ENCODE assay signal across 1 cellular context in the genomic region with DNA sequence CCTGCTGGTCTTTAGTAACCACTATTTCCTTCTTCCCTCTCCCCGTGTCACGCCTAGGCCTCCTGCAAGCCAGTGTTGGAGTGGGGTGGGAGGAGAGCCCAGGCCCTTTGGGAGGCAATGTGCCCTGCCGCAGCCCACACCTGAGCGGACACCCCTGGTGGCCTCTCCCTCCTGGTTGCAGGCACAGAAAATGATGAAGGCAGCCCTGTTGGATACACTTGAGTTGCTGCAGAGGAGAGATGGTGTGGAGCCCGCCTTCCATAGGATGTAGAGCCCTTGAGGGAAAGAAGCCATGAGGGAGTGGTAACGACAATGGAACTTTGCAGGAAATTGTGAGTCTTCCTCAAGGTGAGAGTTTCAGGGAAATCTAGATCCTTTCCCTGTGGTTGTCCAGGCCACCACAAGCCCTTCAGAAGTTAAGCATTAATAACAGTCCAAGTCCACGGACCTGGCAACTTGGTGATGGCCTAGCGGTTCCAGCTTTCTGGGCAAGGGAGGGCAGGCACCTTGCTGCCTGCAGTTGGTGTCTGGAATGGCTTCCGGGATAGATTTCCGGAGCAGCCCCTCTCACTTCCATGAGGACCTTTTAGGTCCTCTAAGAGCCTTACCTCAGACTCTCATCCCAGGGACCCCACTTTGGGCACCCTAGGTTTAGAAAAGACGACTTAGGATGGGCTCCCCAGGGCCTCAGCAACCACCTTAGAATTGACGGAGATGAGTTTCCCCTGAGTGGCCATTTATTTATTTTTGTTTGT.
TF ChIP-seq lines count a peak whose summit lies in the region.

No MANE protein-coding gene starts in this region.

TF ChIP-seq in HepG2, 621 proteins besides CTCF, POLR2A, EP300 and RAD21:
- TF ChIP-seq, protein P1, sequence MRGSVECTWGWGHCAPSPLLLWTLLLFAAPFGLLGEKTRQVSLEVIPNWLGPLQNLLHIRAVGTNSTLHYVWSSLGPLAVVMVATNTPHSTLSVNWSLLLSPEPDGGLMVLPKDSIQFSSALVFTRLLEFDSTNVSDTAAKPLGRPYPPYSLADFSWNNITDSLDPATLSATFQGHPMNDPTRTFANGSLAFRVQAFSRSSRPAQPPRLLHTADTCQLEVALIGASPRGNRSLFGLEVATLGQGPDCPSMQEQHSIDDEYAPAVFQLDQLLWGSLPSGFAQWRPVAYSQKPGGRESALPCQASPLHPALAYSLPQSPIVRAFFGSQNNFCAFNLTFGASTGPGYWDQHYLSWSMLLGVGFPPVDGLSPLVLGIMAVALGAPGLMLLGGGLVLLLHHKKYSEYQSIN (CRISPR knock-in tag; IDR thresholded peaks at IDR 0.05; ENCODE audit: borderline replicate concordance): no peak
- no peak for TF ChIP-seq ATRX (CRISPR knock-in tag; IDR thresholded peaks at IDR 0.05; ENCODE audit: borderline replicate concordance)
- no peak for TF ChIP-seq YY1 (IDR thresholded peaks at IDR 0.05; ENCODE audit: insufficient read depth, insufficient replicate concordance, low read depth, low read length)
- no peak for TF ChIP-seq ZNF557 (CRISPR knock-in tag; IDR thresholded peaks at IDR 0.05)
- TF ChIP-seq, protein P2, sequence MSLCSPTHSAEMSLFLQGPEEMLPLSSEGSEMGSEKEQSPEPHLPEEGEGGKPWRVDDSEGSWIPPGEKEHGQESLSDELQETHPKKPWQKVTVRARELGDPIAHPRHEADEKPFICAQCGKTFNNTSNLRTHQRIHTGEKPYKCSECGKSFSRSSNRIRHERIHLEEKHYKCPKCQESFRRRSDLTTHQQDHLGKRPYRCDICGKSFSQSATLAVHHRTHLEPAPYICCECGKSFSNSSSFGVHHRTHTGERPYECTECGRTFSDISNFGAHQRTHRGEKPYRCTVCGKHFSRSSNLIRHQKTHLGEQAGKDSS (CRISPR knock-in tag; IDR thresholded peaks at IDR 0.05; ENCODE audit: borderline replicate concordance, low read depth): no peak
- TF ChIP-seq ZNF546 (CRISPR knock-in tag; conservative IDR thresholded peaks at IDR 0.05): no peak
- TF ChIP-seq, protein P3, sequence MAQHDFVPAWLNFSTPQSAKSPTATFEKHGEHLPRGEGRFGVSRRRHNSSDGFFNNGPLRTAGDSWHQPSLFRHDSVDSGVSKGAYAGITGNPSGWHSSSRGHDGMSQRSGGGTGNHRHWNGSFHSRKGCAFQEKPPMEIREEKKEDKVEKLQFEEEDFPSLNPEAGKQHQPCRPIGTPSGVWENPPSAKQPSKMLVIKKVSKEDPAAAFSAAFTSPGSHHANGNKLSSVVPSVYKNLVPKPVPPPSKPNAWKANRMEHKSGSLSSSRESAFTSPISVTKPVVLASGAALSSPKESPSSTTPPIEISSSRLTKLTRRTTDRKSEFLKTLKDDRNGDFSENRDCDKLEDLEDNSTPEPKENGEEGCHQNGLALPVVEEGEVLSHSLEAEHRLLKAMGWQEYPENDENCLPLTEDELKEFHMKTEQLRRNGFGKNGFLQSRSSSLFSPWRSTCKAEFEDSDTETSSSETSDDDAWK (CRISPR knock-in tag; IDR thresholded peaks at IDR 0.05): no peak
- TF ChIP-seq KDM3A (CRISPR knock-in tag; IDR thresholded peaks at IDR 0.05; ENCODE audit: low read depth): no peak
- TF ChIP-seq, protein P4, sequence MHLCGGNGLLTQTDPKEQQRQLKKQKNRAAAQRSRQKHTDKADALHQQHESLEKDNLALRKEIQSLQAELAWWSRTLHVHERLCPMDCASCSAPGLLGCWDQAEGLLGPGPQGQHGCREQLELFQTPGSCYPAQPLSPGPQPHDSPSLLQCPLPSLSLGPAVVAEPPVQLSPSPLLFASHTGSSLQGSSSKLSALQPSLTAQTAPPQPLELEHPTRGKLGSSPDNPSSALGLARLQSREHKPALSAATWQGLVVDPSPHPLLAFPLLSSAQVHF (CRISPR knock-in tag; IDR thresholded peaks at IDR 0.05): no peak
- no peak for TF ChIP-seq ZNF577 (CRISPR knock-in tag; IDR thresholded peaks at IDR 0.05; ENCODE audit: borderline replicate concordance, low read depth)
- no peak for TF ChIP-seq CEBPB (IDR thresholded peaks at IDR 0.05; ENCODE audit: borderline replicate concordance, low read depth, low read length)
- no peak for TF ChIP-seq XRCC5 (optimal IDR thresholded peaks at IDR 0.05; ENCODE audit: low read length)
- TF ChIP-seq, protein P5, sequence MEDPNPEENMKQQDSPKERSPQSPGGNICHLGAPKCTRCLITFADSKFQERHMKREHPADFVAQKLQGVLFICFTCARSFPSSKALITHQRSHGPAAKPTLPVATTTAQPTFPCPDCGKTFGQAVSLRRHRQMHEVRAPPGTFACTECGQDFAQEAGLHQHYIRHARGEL (CRISPR knock-in tag; IDR thresholded peaks at IDR 0.05): no peak
- TF ChIP-seq SP5 (CRISPR knock-in tag; IDR thresholded peaks at IDR 0.05; ENCODE audit: borderline replicate concordance, low read depth): no peak
TF ChIP-seq in HepG2: peak in this region for 0.
